In genomic region chr6:2861071-2861821, GRCh38 we compare ENCODE assay signal across 1 cellular context.
TF ChIP-seq lines count a peak whose summit lies in the region.

No MANE protein-coding gene starts in this region.

TF ChIP-seq in HCT116, 20 proteins besides CTCF, POLR2A, EP300 and RAD21:
- TF ChIP-seq YY1 (IDR thresholded peaks at IDR 0.05; ENCODE audit: extremely low read depth, insufficient replicate concordance, low read depth, low read length) (no peak), EZH2phosphoT487 (IDR thresholded peaks at IDR 0.05; ENCODE audit: borderline replicate concordance) (no peak), EZH2 (IDR thresholded peaks at IDR 0.05) (no peak), MAX (IDR thresholded peaks at IDR 0.05) (no peak), REST (IDR thresholded peaks at IDR 0.05; ENCODE audit: low read depth) (no peak), JUND (IDR thresholded peaks at IDR 0.05) (no peak), EGR1 (IDR thresholded peaks at IDR 0.05; ENCODE audit: low read depth) (no peak), CBX3 (IDR thresholded peaks at IDR 0.05; ENCODE audit: low read depth) (no peak), SIN3A (IDR thresholded peaks at IDR 0.05; ENCODE audit: low read depth) (no peak), SP1 (IDR thresholded peaks at IDR 0.05; ENCODE audit: low read depth) (no peak), POLR2AphosphoS5 (IDR thresholded peaks at IDR 0.05; ENCODE audit: low read depth, low read length) (no peak)
TF ChIP-seq in HCT116: peak in this region for 0.
